1 cellular context compared by ENCODE assay signal in genomic region chr2:40395169-40396023, GRCh38.
TF ChIP-seq lines count a peak whose summit lies in the region.

No MANE protein-coding gene starts in this region.

TF ChIP-seq in IMR-90, 13 proteins besides CTCF, POLR2A, EP300 and RAD21:
- TF ChIP-seq USF2 (IDR thresholded peaks at IDR 0.05; ENCODE audit: low read depth, low read length) (no peak), CHD1 (IDR thresholded peaks at IDR 0.05; ENCODE audit: low read depth, low read length) (no peak), MAZ (IDR thresholded peaks at IDR 0.05; ENCODE audit: borderline replicate concordance, low read depth, low read length) (no peak), CEBPB (IDR thresholded peaks at IDR 0.05; ENCODE audit: low read depth, low read length) (no peak), SMC3 (IDR thresholded peaks at IDR 0.05; ENCODE audit: low read depth, low read length) (no peak), BHLHE40 (IDR thresholded peaks at IDR 0.05; ENCODE audit: low read depth, low read length) (no peak), MAFK (IDR thresholded peaks at IDR 0.05; ENCODE audit: low read depth, low read length) (no peak), RFX5 (IDR thresholded peaks at IDR 0.05; ENCODE audit: low read depth, low read length) (no peak), MXI1 (IDR thresholded peaks at IDR 0.05; ENCODE audit: borderline replicate concordance, low read depth, low read length) (no peak), RCOR1 (IDR thresholded peaks at IDR 0.05; ENCODE audit: insufficient replicate concordance, low read length) (no peak), FOS (IDR thresholded peaks at IDR 0.05; ENCODE audit: low read depth, low read length) (no peak), NFE2L2 (IDR thresholded peaks at IDR 0.05; ENCODE audit: low read depth, low read length) (no peak)
- TF ChIP-seq, protein P1, sequence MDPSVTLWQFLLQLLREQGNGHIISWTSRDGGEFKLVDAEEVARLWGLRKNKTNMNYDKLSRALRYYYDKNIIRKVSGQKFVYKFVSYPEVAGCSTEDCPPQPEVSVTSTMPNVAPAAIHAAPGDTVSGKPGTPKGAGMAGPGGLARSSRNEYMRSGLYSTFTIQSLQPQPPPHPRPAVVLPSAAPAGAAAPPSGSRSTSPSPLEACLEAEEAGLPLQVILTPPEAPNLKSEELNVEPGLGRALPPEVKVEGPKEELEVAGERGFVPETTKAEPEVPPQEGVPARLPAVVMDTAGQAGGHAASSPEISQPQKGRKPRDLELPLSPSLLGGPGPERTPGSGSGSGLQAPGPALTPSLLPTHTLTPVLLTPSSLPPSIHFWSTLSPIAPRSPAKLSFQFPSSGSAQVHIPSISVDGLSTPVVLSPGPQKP (IDR thresholded peaks at IDR 0.05; ENCODE audit: borderline replicate concordance, low read depth, low read length) = no peak
